ENCODE assay signal across 8 cellular contexts in the genomic region with DNA sequence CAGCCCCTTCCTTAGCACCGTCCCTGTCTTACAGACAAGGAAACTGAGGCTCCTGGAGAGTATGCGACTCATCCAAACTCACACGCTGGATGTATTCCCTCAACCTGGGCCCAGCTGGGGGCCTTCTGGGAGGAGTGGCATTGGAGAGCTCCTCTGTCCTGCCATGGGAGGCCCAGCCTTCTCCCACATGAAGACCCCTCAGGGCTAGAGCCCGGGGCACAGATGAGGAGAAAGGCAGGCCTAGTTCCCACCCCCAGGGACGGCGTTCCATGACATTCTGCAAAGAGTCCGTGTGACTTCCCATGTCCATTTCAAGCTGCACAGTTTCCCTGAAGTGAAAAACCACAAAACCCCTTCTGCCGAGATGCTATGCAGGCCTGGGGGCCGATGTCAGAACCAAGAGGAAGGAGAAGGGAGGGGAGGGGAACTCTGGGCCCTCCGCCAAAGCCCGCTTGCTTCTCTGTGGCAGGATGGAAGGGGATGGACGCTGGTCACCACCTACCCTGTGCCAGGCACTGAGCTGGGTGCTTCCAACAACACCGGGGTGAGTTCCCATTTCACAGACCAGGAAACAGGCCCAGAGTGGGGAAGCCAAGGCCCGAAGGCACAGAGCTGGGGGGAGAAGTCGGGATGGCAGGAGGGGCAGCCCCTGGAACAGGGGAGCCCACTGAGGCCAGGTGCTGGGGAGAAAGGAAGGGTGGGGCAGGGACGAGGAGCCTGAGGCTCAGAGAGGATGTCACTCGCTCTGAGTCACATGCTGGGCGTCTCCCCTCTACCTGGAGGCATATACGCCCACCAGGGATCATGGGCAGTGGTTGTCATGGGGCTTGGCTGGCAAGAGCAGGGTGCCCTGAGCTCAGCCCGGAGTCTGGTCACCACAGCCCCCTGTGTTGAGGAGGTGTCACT. TPM values are rescaled to one million over a fixed set of nuclear protein-coding genes. Genes with fewer than 3 reads are reported as not detected.
DNase-seq lines count a peak whose midpoint lies in the region; ATAC-seq and TF ChIP-seq lines count a peak whose summit lies in the region.

No MANE protein-coding gene starts in this region.

- H3K27ac ChIP-seq in CD4-positive, alpha-beta T cell (ENCODE audit: low read depth, low read length): peak overlapping the region; percentile 97
- H3K27ac ChIP-seq in RWPE2 (ENCODE audit: poor library complexity, severe bottlenecking): peak overlapping the region; percentile 74

- peak; percentile 39 for ATAC-seq in CD4-positive, alpha-beta T cell (ENCODE audit: poor library complexity)
- ATAC-seq in RWPE2 (ENCODE audit: low read depth) (0 out of 3 replicates have a peak, but pooled peaks have one; percentile 16), mucosa of descending colon (peak; percentile 34), HG02884 (IDR thresholded peaks at IDR 0.05; ENCODE audit: unreplicated experiment) (no peak)

- in situ Hi-C loops in astrocyte of the cerebellum (cut with HindIII; ENCODE audit: low sequenced_read_pairs): no loop called here

- peak overlapping the region; percentile 83 for H3K4me3 Mint-ChIP-seq in CD4-positive, alpha-beta T cell

- peaks cover 86% of the 10 kb centered on the region for H3K36me3 Mint-ChIP-seq in CD4-positive, alpha-beta T cell (ENCODE audit: low read depth)

- H3K27ac Mint-ChIP-seq in CD4-positive, alpha-beta T cell: peak overlapping the region; percentile 97

- no peaks in the 10 kb centered on the region for H3K27me3 Mint-ChIP-seq in CD4-positive, alpha-beta T cell

- H3K4me1 Mint-ChIP-seq in CD4-positive, alpha-beta T cell (ENCODE audit: low read depth): peaks cover 90% of the 10 kb centered on the region

- H3K27me3 ChIP-seq in CD4-positive, alpha-beta T cell (ENCODE audit: control insufficient read depth, insufficient read depth, low read length): no peaks in the 10 kb centered on the region
- no peaks in the 10 kb centered on the region for H3K27me3 ChIP-seq in RWPE2 (ENCODE audit: insufficient read depth, poor library complexity, severe bottlenecking)

- H3K4me1 ChIP-seq in RWPE2 (ENCODE audit: insufficient read depth, poor library complexity, severe bottlenecking): peaks cover 20% of the 10 kb centered on the region
- peaks cover 13% of the 10 kb centered on the region for H3K4me1 ChIP-seq in mucosa of descending colon (ENCODE audit: low read depth)

- H3K4me3 ChIP-seq in RWPE2 (ENCODE audit: severe bottlenecking): no peak overlapping the region
- H3K4me3 ChIP-seq in astrocyte of the cerebellum (ENCODE audit: low read depth, low read length): no peak overlapping the region
- no peak overlapping the region for H3K4me3 ChIP-seq in mucosa of descending colon

- H3K36me3 ChIP-seq in RWPE2 (ENCODE audit: low read depth) (peaks cover 35% of the 10 kb centered on the region), mucosa of descending colon (ENCODE audit: low read depth) (no peaks in the 10 kb centered on the region)

- intact Hi-C loops in CD4-positive, alpha-beta T cell (cut with DNase I, micrococcal nuclease): no loop called here
- intact Hi-C loops in mucosa of descending colon (cut with DNase I, micrococcal nuclease): no loop called here

- H3K9me3 ChIP-seq in CD4-positive, alpha-beta T cell (ENCODE audit: control insufficient read depth, low read length): no peaks in the 10 kb centered on the region
- H3K9me3 ChIP-seq in RWPE2 (ENCODE audit: severe bottlenecking): no peaks in the 10 kb centered on the region
- no peaks in the 10 kb centered on the region for H3K9me3 ChIP-seq in mucosa of descending colon

- TF ChIP-seq CTCF in CD4-positive, alpha-beta T cell (IDR thresholded peaks at IDR 0.05): no peak
- TF ChIP-seq CTCF in RWPE2 (IDR thresholded peaks at IDR 0.05; ENCODE audit: poor library complexity, severe bottlenecking) (no peak), astrocyte of the cerebellum (IDR thresholded peaks at IDR 0.05; ENCODE audit: low read depth, low read length, missing control alignments) (no peak), mucosa of descending colon (IDR thresholded peaks at IDR 0.05) (no peak), GM10248 (IDR thresholded peaks at IDR 0.05; ENCODE audit: control extremely low read depth, extremely low read depth, low read depth, missing control alignments) (no peak)

- CTCF ChIA-PET in CD4-positive, alpha-beta T cell (lab: Charles Lee): interaction anchor here (0.9 to 5.9 kb wide), 8 partner anchors 9 to 372 kb away, joined by 3 to 43 read pairs (median 7); no protein-coding TSS in a partner anchor
- CTCF ChIA-PET in GM10248 (lab: Yijun Ruan, JAX): interaction anchor here (1.2 to 5.3 kb wide), 8 partner anchors 9 to 62 kb away, joined by 3 to 45 read pairs (median 10); a partner anchor contains a TSS

- POLR2A ChIA-PET in CD4-positive, alpha-beta T cell (lab: Charles Lee): interaction anchor here (0.7 to 7.6 kb wide), 9 partner anchors 9 to 452 kb away, joined by 3 to 281 read pairs (median 5); a partner anchor contains a TSS
- POLR2A ChIA-PET in GM10248 (lab: Yijun Ruan, JAX): no interaction called here

- no peaks in the 10 kb centered on the region for H3K9me3 Mint-ChIP-seq in CD4-positive, alpha-beta T cell

- DNase-seq in CD4-positive, alpha-beta T cell: peak in 6 of 10 experiments; percentile 50 to 64 (median 61)
- DNase-seq in RWPE2 (ENCODE audit: low spot score): peak; percentile 61
- peak; percentile 37 for DNase-seq in astrocyte of the cerebellum (ENCODE audit: low read depth)
- peak in 1 of 3 donors; percentile 73 for DNase-seq in mucosa of descending colon
- no peak for DNase-seq in NCI-H2081 treated with DMSO at 0.1 percent for 48 hours (lab: John Stamatoyannopoulos, UW)
- DNase-seq in NCI-H82 treated with DMSO at 0.1 percent for 48 hours (lab: John Stamatoyannopoulos, UW; ENCODE audit: unreplicated experiment): no peak
- no peak for DNase-seq in GM10248 (ENCODE audit: extremely low spot score)

RNA-seq across cellular contexts. Expression of a gene that starts 15.7 kb away (rescaled TPM):
- 100 to 1,000 TPM; 174 to 180 TPM for total RNA-seq in CD4-positive, alpha-beta T cell
- 10 to 100 TPM; 15.3 to 26.8 (median 16.4) TPM for total RNA-seq in mucosa of descending colon

RNA-seq across cellular contexts. Expression of a gene that starts 16.1 kb away (rescaled TPM):
- 1 to 10 TPM; 1.9 to 2.1 TPM for total RNA-seq in CD4-positive, alpha-beta T cell
- total RNA-seq in mucosa of descending colon: under 1 TPM in 2 of 3 donors, not detected in 1; 0.09 to 0.10 TPM

RNA-seq across cellular contexts. Expression of a gene that starts 40.3 kb away (rescaled TPM):
- 10 to 100 TPM; 11.9 to 12.1 TPM for total RNA-seq in CD4-positive, alpha-beta T cell
- 10 to 100 TPM in 2 of 3 donors, 1 to 10 TPM in 1; 8.9 to 22.5 (median 13.3) TPM for total RNA-seq in mucosa of descending colon

RNA-seq across cellular contexts. Expression of a gene that starts 53.9 kb away (rescaled TPM):
- 100 to 1,000 TPM; 134 to 138 TPM for total RNA-seq in CD4-positive, alpha-beta T cell
- total RNA-seq in mucosa of descending colon: 10 to 100 TPM in 2 of 3 donors, 1 to 10 TPM in 1; 8.7 to 13.3 (median 11.6) TPM

Comparison
In these comparisons a context has a peak if more than half of its experiments do, and no peak if none do; other contexts are left out.
1. DNase-seq: peak in CD4-positive, alpha-beta T cell (6 of 10), RWPE2 (single experiment) and astrocyte of the cerebellum (single experiment); none in NCI-H2081 treated with DMSO at 0.1 percent for 48 hours (single experiment), NCI-H82 treated with DMSO at 0.1 percent for 48 hours (single experiment) and GM10248 (single experiment).
2. RNA of a gene that starts 15.7 kb away (total RNA-seq): 174 to 180 TPM in CD4-positive, alpha-beta T cell; 15.3 to 26.8 TPM in mucosa of descending colon; every median in the first group is over 4 times any median in the second.